Comparison of ENCODE assay signal across 8 cellular contexts in genomic region chr1:109910123-109910962, GRCh38. TPM values are rescaled to one million over a fixed set of nuclear protein-coding genes. Genes with fewer than 3 reads are reported as not detected.
A peak's percentile ranks its signal among the peaks of the same experiment; 100 is the strongest.
DNase-seq lines count a peak whose midpoint lies in the region; ATAC-seq and TF ChIP-seq lines count a peak whose summit lies in the region.

Gene CSF1, plus strand, starts transcription at chr1:109910849. Its CDS starts 175 bp downstream, at chr1:109911024.

- peak; percentile 25 for TF ChIP-seq POLR2A in prostate gland (IDR thresholded peaks at IDR 0.05)

- ATAC-seq in HG03432 (IDR thresholded peaks at IDR 0.05; ENCODE audit: unreplicated experiment), result peak; percentile 31
- ATAC-seq in HG03097 (IDR thresholded peaks at IDR 0.05; ENCODE audit: low FRiP score, unreplicated experiment), result no peak

- peak within 1 kb of the TSS; percentile 77 to 84 for H3K27ac ChIP-seq in ascending aorta
- H3K27ac ChIP-seq in right atrium auricular region, result peak within 1 kb of the TSS; percentile 62 to 79
- H3K27ac ChIP-seq in prostate gland, result peak within 1 kb of the TSS; percentile 80 to 84
- H3K27ac ChIP-seq in urinary bladder (ENCODE audit: low read depth), result peak within 1 kb of the TSS; percentile 80

- TF ChIP-seq CTCF in ascending aorta (IDR thresholded peaks at IDR 0.05) (no peak), right atrium auricular region (IDR thresholded peaks at IDR 0.05) (peak in 1 of 2 donors; percentile 25), prostate gland (IDR thresholded peaks at IDR 0.05) (no peak)

- H3K27me3 ChIP-seq in ascending aorta, result no peaks in the 10 kb centered on the region
- no peaks in the 10 kb centered on the region for H3K27me3 ChIP-seq in right atrium auricular region
- H3K27me3 ChIP-seq in prostate gland (replicated peaks; ENCODE audit: insufficient read depth), result no peaks in the 10 kb centered on the region

- H3K36me3 ChIP-seq in ascending aorta (peaks cover 5 to 7% of the 10 kb centered on the region in 2 donors), right atrium auricular region (no peaks in the 10 kb centered on the region), prostate gland (no peaks in the 10 kb centered on the region), urinary bladder (ENCODE audit: insufficient read depth) (no peaks in the 10 kb centered on the region)

- DNase-seq in COR-L47 (lab: John Stamatoyannopoulos, UW) (peak; percentile 29), T1000 (lab: John Stamatoyannopoulos, UW) (peak; percentile 69), ascending aorta (ENCODE audit: low spot score in 2 of 2) (peak; percentile 55 to 88), right atrium auricular region (ENCODE audit: low spot score) (peak; percentile 92), prostate gland (ENCODE audit: low spot score) (peak; percentile 69)

- intact Hi-C loops in ascending aorta (cut with DNase I), result loop anchor here (2.0 kb wide), 4 partner anchors 34 to 134 kb away; partner anchors contain the start of gene AHCYL1
- intact Hi-C loops in prostate gland (cut with DNase I), result loop anchor here (5.0 kb wide), 3 partner anchors 33 to 113 kb away; partner anchors contain the start of gene AHCYL1

- 1% methylated on average over 44 of the region's 45 CpGs for WGBS in prostate gland
- 1% methylated on average over 45 of the region's 45 CpGs for WGBS in urinary bladder

- H3K4me3 ChIP-seq in ascending aorta (peak within 1 kb of the TSS; percentile 64 to 82), right atrium auricular region (peak within 1 kb of the TSS; percentile 63 to 69), prostate gland (peak within 1 kb of the TSS; percentile 63 to 66), urinary bladder (ENCODE audit: low read depth, low read length) (peak within 1 kb of the TSS; percentile 84)

- H3K9me3 ChIP-seq in ascending aorta (no peaks in the 10 kb centered on the region), right atrium auricular region (no peaks in the 10 kb centered on the region), prostate gland (no peaks in the 10 kb centered on the region)

- H3K4me1 ChIP-seq in ascending aorta, result peaks cover 5 to 40% of the 10 kb centered on the region in 2 donors
- H3K4me1 ChIP-seq in right atrium auricular region, result peaks cover 0 to 50% of the 10 kb centered on the region in 2 donors
- H3K4me1 ChIP-seq in prostate gland (replicated peaks), result no peaks in the 10 kb centered on the region
- no peaks in the 10 kb centered on the region for H3K4me1 ChIP-seq in urinary bladder (ENCODE audit: insufficient read depth)

RNA-seq across cellular contexts. Expression of gene CSF1, which starts in this region (rescaled TPM):
- total RNA-seq in ascending aorta, result 140 TPM
- 10 to 100 TPM; 31.4 to 48.4 TPM for total RNA-seq in right atrium auricular region
- 10 to 100 TPM; 18.4 to 31.5 TPM for total RNA-seq in prostate gland
- total RNA-seq in urinary bladder, result 10.9 TPM
- polyA plus RNA-seq in urinary bladder, result 56.2 TPM

Comparison
In these comparisons a context has a peak if more than half of its experiments do, and no peak if none do; other contexts are left out.
1. DNase-seq: peak in every context shown above with its lines; median percentile 92 in right atrium auricular region; 72 in ascending aorta; 69 in T1000; 69 in prostate gland; 29 in COR-L47.